ENCODE assay signal across 1 cellular context in the genomic region with DNA sequence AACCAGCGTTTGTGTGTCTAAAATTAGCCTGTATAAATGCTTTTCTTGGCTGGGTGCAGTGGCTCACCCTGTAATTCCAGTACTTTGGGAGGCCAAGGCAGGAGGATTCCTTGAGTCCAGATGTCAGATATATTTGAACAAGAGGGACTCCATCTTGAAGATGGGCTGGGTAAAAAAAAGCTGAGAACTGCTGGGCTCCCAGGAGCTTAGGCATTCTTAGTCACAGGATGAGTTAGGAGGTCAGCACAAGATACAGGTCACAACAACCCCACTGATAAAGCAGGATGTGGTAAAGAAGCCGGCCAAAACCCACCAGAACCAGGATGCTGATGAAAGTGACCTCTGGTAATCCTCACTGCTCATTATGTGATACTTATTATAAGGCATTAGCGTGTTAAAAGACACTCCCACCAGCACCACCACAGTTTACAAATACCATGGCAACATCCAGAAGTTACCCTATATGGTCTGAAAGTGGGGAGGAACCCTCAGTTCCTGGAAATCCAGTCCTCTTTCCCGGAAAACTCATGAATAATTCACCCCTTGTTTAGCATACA.
TF ChIP-seq lines count a peak whose summit lies in the region.

No MANE protein-coding gene starts in this region.

TF ChIP-seq in K562, 482 proteins besides CTCF, POLR2A, EP300 and RAD21 (continued from another document and continues in another):
- TF ChIP-seq, protein P1, sequence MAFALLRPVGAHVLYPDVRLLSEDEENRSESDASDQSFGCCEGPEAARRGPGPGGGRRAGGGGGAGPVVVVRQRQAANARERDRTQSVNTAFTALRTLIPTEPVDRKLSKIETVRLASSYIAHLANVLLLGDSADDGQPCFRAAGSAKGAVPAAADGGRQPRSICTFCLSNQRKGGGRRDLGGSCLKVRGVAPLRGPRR (CRISPR knock-in tag; IDR thresholded peaks at IDR 0.05): peak; percentile 93
- TF ChIP-seq, protein P2, sequence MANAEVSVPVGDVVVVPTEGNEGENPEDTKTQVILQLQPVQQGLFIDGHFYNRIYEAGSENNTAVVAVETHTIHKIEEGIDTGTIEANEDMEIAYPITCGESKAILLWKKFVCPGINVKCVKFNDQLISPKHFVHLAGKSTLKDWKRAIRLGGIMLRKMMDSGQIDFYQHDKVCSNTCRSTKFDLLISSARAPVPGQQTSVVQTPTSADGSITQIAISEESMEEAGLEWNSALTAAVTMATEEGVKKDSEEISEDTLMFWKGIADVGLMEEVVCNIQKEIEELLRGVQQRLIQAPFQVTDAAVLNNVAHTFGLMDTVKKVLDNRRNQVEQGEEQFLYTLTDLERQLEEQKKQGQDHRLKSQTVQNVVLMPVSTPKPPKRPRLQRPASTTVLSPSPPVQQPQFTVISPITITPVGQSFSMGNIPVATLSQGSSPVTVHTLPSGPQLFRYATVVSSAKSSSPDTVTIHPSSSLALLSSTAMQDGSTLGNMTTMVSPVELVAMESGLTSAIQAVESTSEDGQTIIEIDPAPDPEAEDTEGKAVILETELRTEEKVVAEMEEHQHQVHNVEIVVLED (CRISPR knock-in tag; IDR thresholded peaks at IDR 0.05): peak; percentile 84
- no peak for TF ChIP-seq YBX1 (IDR thresholded peaks at IDR 0.05)
- peak; percentile 97 for TF ChIP-seq ZNF134 (CRISPR knock-in tag; conservative IDR thresholded peaks at IDR 0.05)
- TF ChIP-seq TCF7L2 (IDR thresholded peaks at IDR 0.05; ENCODE audit: low read depth, low read length): no peak
- no peak for TF ChIP-seq CHD1 (IDR thresholded peaks at IDR 0.05; ENCODE audit: low read length)
- peak; percentile 71 for TF ChIP-seq POLR2H (tag; IDR thresholded peaks at IDR 0.05; ENCODE audit: low read depth)
- no peak for TF ChIP-seq POLR2AphosphoS5 (IDR thresholded peaks at IDR 0.05; ENCODE audit: control insufficient read depth, insufficient read depth, low read depth, low read length)
- TF ChIP-seq BMI1 (IDR thresholded peaks at IDR 0.05; ENCODE audit: low read length): no peak
- TF ChIP-seq, protein P3, sequence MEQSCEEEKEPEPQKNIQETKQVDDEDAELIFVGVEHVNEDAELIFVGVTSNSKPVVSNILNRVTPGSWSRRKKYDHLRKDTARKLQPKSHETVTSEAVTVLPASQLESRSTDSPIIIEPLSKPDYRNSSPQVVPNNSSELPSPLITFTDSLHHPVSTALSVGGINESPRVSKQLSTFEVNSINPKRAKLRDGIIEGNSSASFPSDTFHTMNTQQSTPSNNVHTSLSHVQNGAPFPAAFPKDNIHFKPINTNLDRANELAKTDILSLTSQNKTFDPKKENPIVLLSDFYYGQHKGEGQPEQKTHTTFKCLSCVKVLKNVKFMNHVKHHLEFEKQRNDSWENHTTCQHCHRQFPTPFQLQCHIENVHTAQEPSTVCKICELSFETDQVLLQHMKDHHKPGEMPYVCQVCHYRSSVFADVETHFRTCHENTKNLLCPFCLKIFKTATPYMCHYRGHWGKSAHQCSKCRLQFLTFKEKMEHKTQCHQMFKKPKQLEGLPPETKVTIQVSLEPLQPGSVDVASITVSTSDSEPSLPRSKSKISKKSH (CRISPR knock-in tag; IDR thresholded peaks at IDR 0.05): 0 out of 2 replicates have a peak, but pooled peaks have one; percentile 60
- no peak for TF ChIP-seq SAFB2 (IDR thresholded peaks at IDR 0.05; ENCODE audit: borderline replicate concordance, low read depth, low read length, severe bottlenecking)
- peak; percentile 97 for TF ChIP-seq MEF2D (tag; conservative IDR thresholded peaks at IDR 0.05; ENCODE audit: low read depth)
- no peak for TF ChIP-seq RB1 (IDR thresholded peaks at IDR 0.05; ENCODE audit: low read depth)
- TF ChIP-seq ZNF644 (tag; IDR thresholded peaks at IDR 0.05; ENCODE audit: low read depth): peak; percentile 99
- peak; percentile 99 for TF ChIP-seq ZNF212 (CRISPR knock-in tag; IDR thresholded peaks at IDR 0.05)
- no peak for TF ChIP-seq CBX1 (IDR thresholded peaks at IDR 0.05; ENCODE audit: low read depth)
- peak; percentile 96 for TF ChIP-seq ZFPM2 (CRISPR knock-in tag; IDR thresholded peaks at IDR 0.05)
- TF ChIP-seq, protein P4, sequence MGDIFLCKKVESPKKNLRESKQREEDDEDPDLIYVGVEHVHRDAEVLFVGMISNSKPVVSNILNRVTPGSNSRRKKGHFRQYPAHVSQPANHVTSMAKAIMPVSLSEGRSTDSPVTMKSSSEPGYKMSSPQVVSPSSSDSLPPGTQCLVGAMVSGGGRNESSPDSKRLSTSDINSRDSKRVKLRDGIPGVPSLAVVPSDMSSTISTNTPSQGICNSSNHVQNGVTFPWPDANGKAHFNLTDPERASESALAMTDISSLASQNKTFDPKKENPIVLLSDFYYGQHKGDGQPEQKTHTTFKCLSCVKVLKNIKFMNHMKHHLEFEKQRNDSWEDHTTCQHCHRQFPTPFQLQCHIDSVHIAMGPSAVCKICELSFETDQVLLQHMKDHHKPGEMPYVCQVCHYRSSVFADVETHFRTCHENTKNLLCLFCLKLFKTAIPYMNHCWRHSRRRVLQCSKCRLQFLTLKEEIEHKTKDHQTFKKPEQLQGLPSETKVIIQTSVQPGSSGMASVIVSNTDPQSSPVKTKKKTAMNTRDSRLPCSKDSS (IDR thresholded peaks at IDR 0.05; ENCODE audit: low read depth, partially characterized antibody): no peak
- no peak for TF ChIP-seq RBM34 (IDR thresholded peaks at IDR 0.05; ENCODE audit: borderline replicate concordance, insufficient read depth, low read length)
- TF ChIP-seq TEAD2 (tag; IDR thresholded peaks at IDR 0.05): 0 out of 2 replicates have a peak, but pooled peaks have one; percentile 44
- peak; percentile 100 for TF ChIP-seq KLF6 (CRISPR knock-in tag; IDR thresholded peaks at IDR 0.05; ENCODE audit: borderline replicate concordance)
- peak; percentile 99 for TF ChIP-seq GTF2E2 (tag; IDR thresholded peaks at IDR 0.05)
- TF ChIP-seq, protein P5, sequence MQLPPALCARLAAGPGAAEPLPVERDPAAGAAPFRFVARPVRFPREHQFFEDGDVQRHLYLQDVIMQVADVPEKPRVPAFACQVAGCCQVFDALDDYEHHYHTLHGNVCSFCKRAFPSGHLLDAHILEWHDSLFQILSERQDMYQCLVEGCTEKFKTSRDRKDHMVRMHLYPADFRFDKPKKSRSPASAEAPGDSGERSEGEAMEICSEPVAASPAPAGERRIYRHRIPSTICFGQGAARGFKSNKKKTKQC (CRISPR knock-in tag; IDR thresholded peaks at IDR 0.05): no peak
- peak in 1 of 2 experiments; percentile 100; a peak in 2 of 4 replicates for TF ChIP-seq MAZ (CRISPR knock-in tag; conservative IDR thresholded peaks at IDR 0.05 in 1 of 2, IDR thresholded peaks at IDR 0.05 in 1 of 2)
- no peak for TF ChIP-seq TFAM (CRISPR knock-in tag; conservative IDR thresholded peaks at IDR 0.05)
- peak; percentile 100 for TF ChIP-seq ZNF175 (CRISPR knock-in tag; IDR thresholded peaks at IDR 0.05; ENCODE audit: low read depth)
- peak; percentile 95 for TF ChIP-seq ZNF695 (CRISPR knock-in tag; IDR thresholded peaks at IDR 0.05)
- TF ChIP-seq, protein P6, sequence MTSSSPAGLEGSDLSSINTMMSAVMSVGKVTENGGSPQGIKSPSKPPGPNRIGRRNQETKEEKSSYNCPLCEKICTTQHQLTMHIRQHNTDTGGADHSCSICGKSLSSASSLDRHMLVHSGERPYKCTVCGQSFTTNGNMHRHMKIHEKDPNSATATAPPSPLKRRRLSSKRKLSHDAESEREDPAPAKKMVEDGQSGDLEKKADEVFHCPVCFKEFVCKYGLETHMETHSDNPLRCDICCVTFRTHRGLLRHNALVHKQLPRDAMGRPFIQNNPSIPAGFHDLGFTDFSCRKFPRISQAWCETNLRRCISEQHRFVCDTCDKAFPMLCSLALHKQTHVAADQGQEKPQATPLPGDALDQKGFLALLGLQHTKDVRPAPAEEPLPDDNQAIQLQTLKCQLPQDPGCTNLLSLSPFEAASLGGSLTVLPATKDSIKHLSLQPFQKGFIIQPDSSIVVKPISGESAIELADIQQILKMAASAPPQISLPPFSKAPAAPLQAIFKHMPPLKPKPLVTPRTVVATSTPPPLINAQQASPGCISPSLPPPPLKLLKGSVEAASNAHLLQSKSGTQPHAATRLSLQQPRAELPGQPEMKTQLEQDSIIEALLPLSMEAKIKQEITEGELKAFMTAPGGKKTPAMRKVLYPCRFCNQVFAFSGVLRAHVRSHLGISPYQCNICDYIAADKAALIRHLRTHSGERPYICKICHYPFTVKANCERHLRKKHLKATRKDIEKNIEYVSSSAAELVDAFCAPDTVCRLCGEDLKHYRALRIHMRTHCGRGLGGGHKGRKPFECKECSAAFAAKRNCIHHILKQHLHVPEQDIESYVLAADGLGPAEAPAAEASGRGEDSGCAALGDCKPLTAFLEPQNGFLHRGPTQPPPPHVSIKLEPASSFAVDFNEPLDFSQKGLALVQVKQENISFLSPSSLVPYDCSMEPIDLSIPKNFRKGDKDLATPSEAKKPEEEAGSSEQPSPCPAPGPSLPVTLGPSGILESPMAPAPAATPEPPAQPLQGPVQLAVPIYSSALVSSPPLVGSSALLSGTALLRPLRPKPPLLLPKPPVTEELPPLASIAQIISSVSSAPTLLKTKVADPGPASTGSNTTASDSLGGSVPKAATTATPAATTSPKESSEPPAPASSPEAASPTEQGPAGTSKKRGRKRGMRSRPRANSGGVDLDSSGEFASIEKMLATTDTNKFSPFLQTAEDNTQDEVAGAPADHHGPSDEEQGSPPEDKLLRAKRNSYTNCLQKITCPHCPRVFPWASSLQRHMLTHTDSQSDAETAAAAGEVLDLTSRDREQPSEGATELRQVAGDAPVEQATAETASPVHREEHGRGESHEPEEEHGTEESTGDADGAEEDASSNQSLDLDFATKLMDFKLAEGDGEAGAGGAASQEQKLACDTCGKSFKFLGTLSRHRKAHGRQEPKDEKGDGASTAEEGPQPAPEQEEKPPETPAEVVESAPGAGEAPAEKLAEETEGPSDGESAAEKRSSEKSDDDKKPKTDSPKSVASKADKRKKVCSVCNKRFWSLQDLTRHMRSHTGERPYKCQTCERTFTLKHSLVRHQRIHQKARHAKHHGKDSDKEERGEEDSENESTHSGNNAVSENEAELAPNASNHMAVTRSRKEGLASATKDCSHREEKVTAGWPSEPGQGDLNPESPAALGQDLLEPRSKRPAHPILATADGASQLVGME (CRISPR knock-in tag; IDR thresholded peaks at IDR 0.05): peak; percentile 100
- TF ChIP-seq BRD4 (IDR thresholded peaks at IDR 0.05): no peak
- TF ChIP-seq ETV1 (tag; conservative IDR thresholded peaks at IDR 0.05; ENCODE audit: low read depth): peak; percentile 97
- no peak for TF ChIP-seq PML (IDR thresholded peaks at IDR 0.05; ENCODE audit: low read length)
- no peak for TF ChIP-seq TSC22D4 (tag; IDR thresholded peaks at IDR 0.05)
- no peak for TF ChIP-seq SRSF1 (IDR thresholded peaks at IDR 0.05; ENCODE audit: low read depth, low read length)
- no peak for TF ChIP-seq CHCHD3 (CRISPR knock-in tag; IDR thresholded peaks at IDR 0.05)
- TF ChIP-seq MBD2 (IDR thresholded peaks at IDR 0.05; ENCODE audit: borderline replicate concordance, low read depth): no peak
- TF ChIP-seq RBFOX2 (IDR thresholded peaks at IDR 0.05; ENCODE audit: low read depth, low read length): no peak
- TF ChIP-seq, protein P7, sequence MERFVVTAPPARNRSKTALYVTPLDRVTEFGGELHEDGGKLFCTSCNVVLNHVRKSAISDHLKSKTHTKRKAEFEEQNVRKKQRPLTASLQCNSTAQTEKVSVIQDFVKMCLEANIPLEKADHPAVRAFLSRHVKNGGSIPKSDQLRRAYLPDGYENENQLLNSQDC (CRISPR knock-in tag; IDR thresholded peaks at IDR 0.05): no peak
- TF ChIP-seq MECOM (CRISPR knock-in tag; IDR thresholded peaks at IDR 0.05): peak; percentile 94
- peak; percentile 100 for TF ChIP-seq HDAC8 (tag; IDR thresholded peaks at IDR 0.05)
- no peak for TF ChIP-seq MTA2 (IDR thresholded peaks at IDR 0.05; ENCODE audit: low read depth)
- no peak for TF ChIP-seq TBP (optimal IDR thresholded peaks at IDR 0.05; ENCODE audit: low read depth, low read length)
- peak; percentile 87 for TF ChIP-seq CXXC5 (CRISPR knock-in tag; IDR thresholded peaks at IDR 0.05)
- TF ChIP-seq, protein P8, sequence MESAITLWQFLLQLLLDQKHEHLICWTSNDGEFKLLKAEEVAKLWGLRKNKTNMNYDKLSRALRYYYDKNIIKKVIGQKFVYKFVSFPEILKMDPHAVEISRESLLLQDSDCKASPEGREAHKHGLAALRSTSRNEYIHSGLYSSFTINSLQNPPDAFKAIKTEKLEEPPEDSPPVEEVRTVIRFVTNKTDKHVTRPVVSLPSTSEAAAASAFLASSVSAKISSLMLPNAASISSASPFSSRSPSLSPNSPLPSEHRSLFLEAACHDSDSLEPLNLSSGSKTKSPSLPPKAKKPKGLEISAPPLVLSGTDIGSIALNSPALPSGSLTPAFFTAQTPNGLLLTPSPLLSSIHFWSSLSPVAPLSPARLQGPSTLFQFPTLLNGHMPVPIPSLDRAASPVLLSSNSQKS (CRISPR knock-in tag; IDR thresholded peaks at IDR 0.05): peak; percentile 98
- TF ChIP-seq, protein P9, sequence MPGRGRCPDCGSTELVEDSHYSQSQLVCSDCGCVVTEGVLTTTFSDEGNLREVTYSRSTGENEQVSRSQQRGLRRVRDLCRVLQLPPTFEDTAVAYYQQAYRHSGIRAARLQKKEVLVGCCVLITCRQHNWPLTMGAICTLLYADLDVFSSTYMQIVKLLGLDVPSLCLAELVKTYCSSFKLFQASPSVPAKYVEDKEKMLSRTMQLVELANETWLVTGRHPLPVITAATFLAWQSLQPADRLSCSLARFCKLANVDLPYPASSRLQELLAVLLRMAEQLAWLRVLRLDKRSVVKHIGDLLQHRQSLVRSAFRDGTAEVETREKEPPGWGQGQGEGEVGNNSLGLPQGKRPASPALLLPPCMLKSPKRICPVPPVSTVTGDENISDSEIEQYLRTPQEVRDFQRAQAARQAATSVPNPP (IDR thresholded peaks at IDR 0.05; ENCODE audit: borderline replicate concordance, insufficient read depth, insufficient read length): no peak
- TF ChIP-seq CREB1 (IDR thresholded peaks at IDR 0.05): no peak
- TF ChIP-seq CREB1 (CRISPR knock-in tag; IDR thresholded peaks at IDR 0.05): no peak
- peak; percentile 87; the same call in 1 of the 2 replicates for TF ChIP-seq HMG20B (CRISPR knock-in tag; IDR thresholded peaks at IDR 0.05)
- TF ChIP-seq NCOA2 (IDR thresholded peaks at IDR 0.05; ENCODE audit: partially characterized antibody in 2 of 2): no peak
